Comparison of ENCODE assay signal across 1 cellular context in genomic region chr5:134138416-134139376, GRCh38.
A peak's percentile ranks its signal among the peaks of the same experiment; 100 is the strongest.
TF ChIP-seq lines count a peak whose summit lies in the region.

No MANE protein-coding gene starts in this region.

TF ChIP-seq in GM12878, 131 proteins besides CTCF, POLR2A, EP300 and RAD21 (continues in another document):
- TF ChIP-seq TARDBP (IDR thresholded peaks at IDR 0.05; ENCODE audit: borderline replicate concordance) (no peak), LARP7 (IDR thresholded peaks at IDR 0.05) (0 out of 2 replicates have a peak, but pooled peaks have one; percentile 16), TAF1 (IDR thresholded peaks at IDR 0.05; ENCODE audit: borderline replicate concordance, low read depth, low read length) (peak; percentile 26; the same call in 1 of the 2 replicates), PAX5 (IDR thresholded peaks at IDR 0.05; ENCODE audit: borderline replicate concordance, low read depth, low read length) (peak; percentile 93), JUND (IDR thresholded peaks at IDR 0.05; ENCODE audit: low read depth, low read length) (peak; percentile 92), SMAD1 (IDR thresholded peaks at IDR 0.05; ENCODE audit: low read depth, partially characterized antibody) (peak; percentile 85), CHD2 (IDR thresholded peaks at IDR 0.05; ENCODE audit: borderline replicate concordance, low read depth, low read length) (peak; percentile 73; the same call in 1 of the 2 replicates), MEF2B (IDR thresholded peaks at IDR 0.05; ENCODE audit: partially characterized antibody, poor library complexity, severe bottlenecking) (peak; percentile 91), DPF2 (IDR thresholded peaks at IDR 0.05) (peak; percentile 96), YY1 (IDR thresholded peaks at IDR 0.05; ENCODE audit: low read depth, low read length) (peak; percentile 83), BACH1 (IDR thresholded peaks at IDR 0.05; ENCODE audit: borderline replicate concordance) (peak; percentile 98), CBX5 (IDR thresholded peaks at IDR 0.05; ENCODE audit: low read depth) (no peak), EGR1 (IDR thresholded peaks at IDR 0.05; ENCODE audit: borderline replicate concordance in 1 of 2, low read depth in 2 of 2, low read length in 2 of 2) (0 out of 3 replicates have a peak, but pooled peaks of 1 of the 2 experiments have one; percentile 30), ZBTB40 (IDR thresholded peaks at IDR 0.05; ENCODE audit: borderline replicate concordance) (no peak), CEBPZ (IDR thresholded peaks at IDR 0.05; ENCODE audit: low read depth, low read length) (no peak), MLLT1 (IDR thresholded peaks at IDR 0.05) (peak; percentile 80), GATAD2B (conservative IDR thresholded peaks at IDR 0.05; ENCODE audit: low read depth) (peak; percentile 89), STAT3 (IDR thresholded peaks at IDR 0.05; ENCODE audit: low read depth, low read length) (0 out of 2 replicates have a peak, but pooled peaks have one; percentile 40), CUX1 (IDR thresholded peaks at IDR 0.05; ENCODE audit: insufficient replicate concordance, low read depth, low read length) (peak; percentile 91), IKZF1 (conservative IDR thresholded peaks at IDR 0.05) (peak; percentile 94), REST (IDR thresholded peaks at IDR 0.05; ENCODE audit: low read depth, low read length) (peak; percentile 52; the same call in 1 of the 2 replicates), CREM (IDR thresholded peaks at IDR 0.05; ENCODE audit: low read depth) (peak; percentile 94), BMI1 (IDR thresholded peaks at IDR 0.05; ENCODE audit: borderline replicate concordance) (peak; percentile 20; the same call in 1 of the 2 replicates), ASH2L (IDR thresholded peaks at IDR 0.05; ENCODE audit: borderline replicate concordance, low read depth) (no peak), IRF3 (IDR thresholded peaks at IDR 0.05) (no peak), ZNF687 (IDR thresholded peaks at IDR 0.05) (peak; percentile 95), CBFB (IDR thresholded peaks at IDR 0.05; ENCODE audit: low read depth) (peak; percentile 85), NFXL1 (IDR thresholded peaks at IDR 0.05; ENCODE audit: borderline replicate concordance) (no peak)
